In the genomic region with DNA sequence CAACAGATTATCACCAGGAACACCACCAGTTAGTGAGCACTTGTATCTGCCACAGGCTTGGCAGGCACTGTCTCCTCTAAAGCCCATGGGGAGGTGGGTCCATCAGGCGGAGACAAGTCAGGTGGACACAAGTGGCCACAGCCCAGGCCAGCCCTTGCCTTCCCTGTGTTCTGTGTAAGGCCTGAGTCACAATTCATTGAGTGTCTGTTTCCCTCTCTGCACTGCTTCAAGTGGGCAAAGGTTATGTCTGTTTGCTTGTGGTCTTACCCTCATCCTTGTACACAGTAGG, we compare ENCODE assay signal across 20 cellular contexts. TPM values are rescaled to one million over a fixed set of nuclear protein-coding genes. Genes with fewer than 3 reads are reported as not detected.
DNase-seq lines count a peak whose midpoint lies in the region; ATAC-seq and TF ChIP-seq lines count a peak whose summit lies in the region.
"Had no signal": no experiment of that assay in that cellular context is flagged by ENCODE, and none has a peak within 500 bp of the region (broad histone marks: within the 10 kb centered on the region; RNA-seq: fewer than 3 reads in every experiment).

No MANE protein-coding gene starts in this region.

- H3K36me3 ChIP-seq in HUES6 (ENCODE audit: control insufficient read depth, insufficient read depth, low read length): 0 out of 2 replicates have a peak, but pooled peaks cover 4% of the 10 kb centered on the region
- H3K36me3 ChIP-seq: cardiac muscle cell, lower lobe of right lung had no signal

- H3K27me3 Mint-ChIP-seq in endothelial cell (ENCODE audit: unreplicated experiment): peaks cover 19% of the 10 kb centered on the region
- peaks cover 32% of the 10 kb centered on the region for H3K27me3 Mint-ChIP-seq in HFFc6 (ENCODE audit: insufficient read depth)

- ATAC-seq in GM18870 (IDR thresholded peaks at IDR 0.05; ENCODE audit: unreplicated experiment): no peak
- ATAC-seq: activated CD4-positive, alpha-beta T cell treated with anti-CD3 and anti-CD28 coated beads for 36 hours; foreskin keratinocyte; lower lobe of right lung had no signal

- H3K27ac ChIP-seq in HUES6 (ENCODE audit: low read depth, low read length): no peak overlapping the region
- H3K27ac ChIP-seq in caudate nucleus (ENCODE audit: low read depth, low read length): no peak overlapping the region
- H3K27ac ChIP-seq: cardiac muscle cell, foreskin keratinocyte, lower lobe of right lung had no signal

- H3K27me3 ChIP-seq in HUES6 (ENCODE audit: control insufficient read depth, insufficient read depth, low read length): peaks cover 60% of the 10 kb centered on the region

- H3K4me3 Mint-ChIP-seq in endothelial cell (ENCODE audit: unreplicated experiment) (peak overlapping the region; percentile 6), HFFc6 (no peak overlapping the region)
- H3K4me3 Mint-ChIP-seq: activated CD4-positive, alpha-beta T cell treated with anti-CD3 and anti-CD28 coated beads for 36 hours; activated naive CD8-positive, alpha-beta T cell treated with anti-CD3 and anti-CD28 coated beads, Interleukin-2, amount 10 ng/mL, durations not matched to agents 7 days and 5 days; stimulated activated naive CD8-positive, alpha-beta T cell treated with anti-CD3 and anti-CD28 coated beads, Interleukin-15, Interleukin-2, amounts not matched to agents 100 ng/mL and 50 ng/mL, for 24 hours; T-helper 2 cell treated with Interferon-gamma antibody and Interleukin-4, amounts not matched to agents 5 μg/mL and 100 μg/mL, for 36 hours had no signal

- DNase-seq in DMS53 (lab: John Stamatoyannopoulos, UW) (peak; percentile 78), endothelial cell (ENCODE audit: low spot score) (no peak), posterior vena cava (ENCODE audit: low spot score) (peak; percentile 53), caudate nucleus (lab: John Stamatoyannopoulos, UW) (no peak), HFFc6 (no peak)
- DNase-seq: activated CD4-positive, alpha-beta T cell treated with anti-CD3 and anti-CD28 coated beads for 36 hours; activated naive CD8-positive, alpha-beta T cell treated with anti-CD3 and anti-CD28 coated beads, Interleukin-2, amount 10 ng/mL, durations not matched to agents 7 days and 5 days; activated T-cell treated with anti-CD3 and anti-CD28 coated beads for 4 hours; foreskin keratinocyte; lower lobe of right lung; NCI-H2081 treated with DMSO at 0.1 percent for 48 hours; NCI-H69 had no signal

- no peak overlapping the region for H3K9ac ChIP-seq in HUES6 (ENCODE audit: low read length)

- no peak for TF ChIP-seq CTCF in endothelial cell (IDR thresholded peaks at IDR 0.05; ENCODE audit: unreplicated experiment)
- no peak for TF ChIP-seq CTCF in HFFc6 (IDR thresholded peaks at IDR 0.05)

- no peaks in the 10 kb centered on the region for H3K9me3 ChIP-seq in HUES6 (ENCODE audit: control insufficient read depth, insufficient read depth, low read depth, low read length)
- H3K9me3 ChIP-seq: lower lobe of right lung had no signal

- no peaks in the 10 kb centered on the region for H3K9me3 Mint-ChIP-seq in endothelial cell (ENCODE audit: unreplicated experiment)
- H3K9me3 Mint-ChIP-seq in HFFc6: no peaks in the 10 kb centered on the region
- H3K9me3 Mint-ChIP-seq: activated naive CD8-positive, alpha-beta T cell treated with anti-CD3 and anti-CD28 coated beads, Interleukin-2, amount 10 ng/mL, durations not matched to agents 7 days and 5 days; stimulated activated naive CD8-positive, alpha-beta T cell treated with anti-CD3 and anti-CD28 coated beads, Interleukin-15, Interleukin-2, amounts not matched to agents 100 ng/mL and 50 ng/mL, for 24 hours; T-helper 2 cell treated with Interferon-gamma antibody and Interleukin-4, amounts not matched to agents 5 μg/mL and 100 μg/mL, for 36 hours had no signal

- H3K4me1 Mint-ChIP-seq in endothelial cell (ENCODE audit: unreplicated experiment) (peaks cover 37% of the 10 kb centered on the region), HFFc6 (ENCODE audit: low read depth) (peaks cover 37% of the 10 kb centered on the region)

- H3K27ac Mint-ChIP-seq in endothelial cell (ENCODE audit: unreplicated experiment) (peak overlapping the region; percentile 42), HFFc6 (no peak overlapping the region)
- H3K27ac Mint-ChIP-seq: activated CD4-positive, alpha-beta T cell treated with anti-CD3 and anti-CD28 coated beads for 36 hours; activated naive CD8-positive, alpha-beta T cell treated with anti-CD3 and anti-CD28 coated beads, Interleukin-2, amount 10 ng/mL, durations not matched to agents 7 days and 5 days; stimulated activated naive CD8-positive, alpha-beta T cell treated with anti-CD3 and anti-CD28 coated beads, Interleukin-15, Interleukin-2, amounts not matched to agents 100 ng/mL and 50 ng/mL, for 24 hours; T-helper 2 cell treated with Interferon-gamma antibody and Interleukin-4, amounts not matched to agents 5 μg/mL and 100 μg/mL, for 36 hours had no signal

- H3K4me3 ChIP-seq in HUES6 (ENCODE audit: low read depth, low read length): peak overlapping the region; percentile 58; the same call in 1 of the 2 replicates
- H3K4me3 ChIP-seq: cardiac muscle cell had no signal

- peaks cover 70% of the 10 kb centered on the region for H3K4me1 ChIP-seq in HUES6 (ENCODE audit: control insufficient read depth, insufficient read depth, low read length)
- H3K4me1 ChIP-seq: foreskin keratinocyte had no signal

- intact Hi-C loops in posterior vena cava (cut with DNase I): no loop called here

- no peaks in the 10 kb centered on the region for H3K36me3 Mint-ChIP-seq in endothelial cell (ENCODE audit: low read depth, unreplicated experiment)
- H3K36me3 Mint-ChIP-seq in HFFc6 (ENCODE audit: low read depth): no peaks in the 10 kb centered on the region

RNA-seq across cellular contexts. Expression of gene FGF8, which starts 1.9 kb away (rescaled TPM):
- total RNA-seq in endothelial cell (ENCODE audit: unreplicated experiment): 1.1 TPM
- not detected for total RNA-seq in posterior vena cava
- not detected for total RNA-seq in HFFc6 (2021; fragmentation: NEBNext Ultra II Directional; extraction: Animal tissue kit (Norgen Biotek cat#: 25700))
- total RNA-seq: activated naive CD8-positive, alpha-beta T cell treated with anti-CD3 and anti-CD28 coated beads, Interleukin-2, amount 10 ng/mL, durations not matched to agents 7 days and 5 days; foreskin keratinocyte; lower lobe of right lung; MCF 10A; osteocyte; RPMI7951 had no signal

RNA-seq across cellular contexts. Expression of gene NPM3, which starts 5.4 kb away (rescaled TPM):
- 54.7 TPM for total RNA-seq in endothelial cell (ENCODE audit: unreplicated experiment)
- 10 to 100 TPM; 19.1 to 21.1 TPM for total RNA-seq in posterior vena cava
- 10 to 100 TPM; 51.8 to 64.6 (median 54.8) TPM for total RNA-seq in HFFc6 (2021; fragmentation: NEBNext Ultra II Directional; extraction: Animal tissue kit (Norgen Biotek cat#: 25700))

RNA-seq across cellular contexts. Expression of gene OGA, which starts 40.4 kb away (rescaled TPM):
- 115 TPM for total RNA-seq in endothelial cell (ENCODE audit: unreplicated experiment)
- 100 to 1,000 TPM in 1 of 2 donors, 10 to 100 TPM in 1; 87.7 to 125 TPM for total RNA-seq in posterior vena cava
- total RNA-seq in HFFc6 (2021; fragmentation: NEBNext Ultra II Directional; extraction: Animal tissue kit (Norgen Biotek cat#: 25700)): 10 to 100 TPM; 56.2 to 61.6 (median 59.1) TPM

Comparison
In these comparisons a context has a peak if more than half of its experiments do, and no peak if none do; other contexts are left out.
1. DNase-seq: peak in DMS53 (single experiment) and posterior vena cava (single experiment); none in endothelial cell (single experiment), caudate nucleus (0 of 61) and HFFc6 (single experiment).